ENCODE assay signal across 7 cellular contexts in genomic region chr1:203626910-203627246, GRCh38. TPM values are rescaled to one million over a fixed set of nuclear protein-coding genes. Genes with fewer than 3 reads are reported as not detected.
DNase-seq lines count a peak whose midpoint lies in the region; ATAC-seq and TF ChIP-seq lines count a peak whose summit lies in the region.

No MANE protein-coding gene starts in this region.

- H3K27ac ChIP-seq in foreskin keratinocyte (peak overlapping the region; percentile 92), rectal smooth muscle tissue (ENCODE audit: low read depth, low read length) (peak overlapping the region; percentile 84)

- peak overlapping the region; percentile 38 for H3K9ac ChIP-seq in rectal smooth muscle tissue (ENCODE audit: low read length)

- H3K4me3 ChIP-seq in HFF-Myc (replicated peaks; ENCODE audit: low read depth, low read length) (peak overlapping the region; percentile 65), rectal smooth muscle tissue (ENCODE audit: low read length) (peak overlapping the region; percentile 82)

- H3K27me3 ChIP-seq in foreskin keratinocyte = no peaks in the 10 kb centered on the region
- no peaks in the 10 kb centered on the region for H3K27me3 ChIP-seq in rectal smooth muscle tissue (ENCODE audit: control insufficient read depth, insufficient read depth, low read length)

- no peaks in the 10 kb centered on the region for H3K36me3 ChIP-seq in rectal smooth muscle tissue (ENCODE audit: control insufficient read depth, insufficient read depth, low read length)

- H3K4me1 ChIP-seq in foreskin keratinocyte (peaks cover 19% of the 10 kb centered on the region), rectal smooth muscle tissue (ENCODE audit: control insufficient read depth, insufficient read depth, low read length) (peaks cover 26% of the 10 kb centered on the region)

- TF ChIP-seq CTCF in HFF-Myc (IDR thresholded peaks at IDR 0.05; ENCODE audit: low read depth, low read length, missing control alignments) (no peak), foreskin keratinocyte (conservative IDR thresholded peaks at IDR 0.05) (no peak)

- ATAC-seq in SK-N-SH treated with all-trans-retinoic acid at 6 μM for 48 hours = peak; percentile 59
- ATAC-seq in foreskin keratinocyte = peak; percentile 1
- no peak for ATAC-seq in HG03280 (IDR thresholded peaks at IDR 0.05; ENCODE audit: unreplicated experiment)
- ATAC-seq in GM21381 (IDR thresholded peaks at IDR 0.05; ENCODE audit: unreplicated experiment) = no peak

- no peak for DNase-seq in HFF-Myc (ENCODE audit: extremely low read depth, low read depth)
- no peak for DNase-seq in foreskin keratinocyte
- no peak for DNase-seq in NCI-H2196 (lab: John Stamatoyannopoulos, UW; ENCODE audit: unreplicated experiment)

TF ChIP-seq in SK-N-SH treated with all-trans-retinoic acid at 6 μM for 48 hours, 23 proteins besides CTCF, POLR2A, EP300 and RAD21:
- TF ChIP-seq PATZ1 (CRISPR knock-in tag; IDR thresholded peaks at IDR 0.05; ENCODE audit: borderline replicate concordance) = peak; percentile 88; the same call in 1 of the 2 replicates
- no peak for TF ChIP-seq PPARA (CRISPR knock-in tag; IDR thresholded peaks at IDR 0.05; ENCODE audit: borderline replicate concordance)

RNA-seq across cellular contexts. Expression of gene ATP2B4, which starts 0.2 kb away (rescaled TPM):
- total RNA-seq in foreskin keratinocyte = 71.9 and 82.3 TPM in 2 replicates
- polyA plus RNA-seq in foreskin keratinocyte = 21.2 and 22.1 TPM in 2 replicates

Comparison
In these comparisons a context has a peak if more than half of its experiments do, and no peak if none do; other contexts are left out.
1. ATAC-seq: peak in SK-N-SH treated with all-trans-retinoic acid at 6 μM for 48 hours (single experiment) and foreskin keratinocyte (single experiment); none in HG03280 (single experiment) and GM21381 (single experiment).